Comparison of ENCODE assay signal across 10 cellular contexts in the genomic region with DNA sequence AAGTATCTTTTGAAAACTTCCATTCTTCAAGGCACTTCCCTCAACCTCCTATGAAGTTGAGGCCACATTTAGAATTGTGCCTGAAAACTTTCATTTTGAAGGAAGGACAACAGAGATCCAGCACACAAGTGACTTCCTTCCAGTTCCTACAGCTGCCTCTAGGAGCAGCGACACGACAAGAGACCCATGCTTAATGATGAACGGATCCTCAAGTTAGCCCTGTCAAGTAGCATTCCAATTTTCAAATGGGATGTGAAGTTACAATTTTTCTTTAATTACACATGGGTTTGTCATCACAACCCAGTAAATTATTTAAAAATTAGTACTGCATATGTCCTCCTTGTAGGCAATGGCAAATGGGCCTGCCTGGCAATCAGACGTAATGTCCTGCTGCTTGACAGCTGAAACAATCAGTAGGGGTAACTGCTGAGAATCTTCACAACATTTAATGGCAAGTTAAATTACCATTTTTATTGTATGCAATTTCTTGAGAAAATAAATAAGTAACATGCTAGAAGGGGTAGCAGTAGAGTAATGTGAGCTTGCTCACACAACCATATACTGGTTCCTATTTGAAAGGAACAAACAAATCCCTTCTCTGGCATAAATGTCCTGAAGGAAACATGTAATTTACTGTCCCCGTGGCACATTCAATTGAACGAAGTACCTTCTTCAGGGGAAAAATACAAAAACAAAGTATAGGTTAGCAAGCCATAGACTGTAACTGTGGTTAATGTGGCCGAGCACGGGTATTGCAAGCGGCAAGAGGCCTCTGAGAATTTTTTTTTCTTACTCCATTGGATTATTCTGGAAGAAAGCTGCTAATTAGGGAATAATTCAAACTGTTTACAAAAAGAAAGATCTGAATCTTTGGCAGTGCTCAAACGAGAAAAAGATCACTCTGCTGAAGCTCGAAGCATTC.
A peak's percentile ranks its signal among the peaks of the same experiment; 100 is the strongest.
DNase-seq lines count a peak whose midpoint lies in the region; ATAC-seq and TF ChIP-seq lines count a peak whose summit lies in the region.
"Had no signal": no experiment of that assay in that cellular context is flagged by ENCODE, and none has a peak within 500 bp of the region (broad histone marks: within the 10 kb centered on the region; RNA-seq: fewer than 3 reads in every experiment).

No MANE protein-coding gene starts in this region.

- no peaks in the 10 kb centered on the region for H3K36me3 Mint-ChIP-seq in activated T-helper 1 cell treated with anti-CD3 and anti-CD28 coated beads, Interleukin-12 subunit alpha, Interleukin-12 subunit beta, Interleukin-2, Interleukin-4 antibody, amounts not matched to agents 30 ng/mL and 10 ng/mL and 1 ng/mL, durations not matched to agents 14 hours and 24 hours and 36 hours (ENCODE audit: low read depth)

- H2AFZ ChIP-seq in DND-41 (ENCODE audit: low read depth, low read length), result no peak overlapping the region

- no peak overlapping the region for H3K4me3 Mint-ChIP-seq in activated T-helper 1 cell treated with anti-CD3 and anti-CD28 coated beads, Interleukin-12 subunit alpha, Interleukin-12 subunit beta, Interleukin-2, Interleukin-4 antibody, amounts not matched to agents 30 ng/mL and 10 ng/mL and 1 ng/mL, durations not matched to agents 14 hours and 24 hours and 36 hours
- H3K4me3 Mint-ChIP-seq: activated CD8-positive, alpha-beta memory T cell treated with anti-CD3 and anti-CD28 coated beads, Interleukin-2, amount 10 ng/mL, durations not matched to agents 7 days and 5 days had no signal

- H3K4me1 ChIP-seq in DND-41 (ENCODE audit: insufficient read depth, low read length), result no peaks in the 10 kb centered on the region

- H3K27ac Mint-ChIP-seq in activated T-helper 1 cell treated with anti-CD3 and anti-CD28 coated beads, Interleukin-12 subunit alpha, Interleukin-12 subunit beta, Interleukin-2, Interleukin-4 antibody, amounts not matched to agents 30 ng/mL and 10 ng/mL and 1 ng/mL, durations not matched to agents 14 hours and 24 hours and 36 hours, result peak overlapping the region; percentile 55
- H3K27ac Mint-ChIP-seq: activated CD8-positive, alpha-beta memory T cell treated with anti-CD3 and anti-CD28 coated beads, Interleukin-2, amount 10 ng/mL, durations not matched to agents 7 days and 5 days had no signal

- H3K27me3 Mint-ChIP-seq in activated T-helper 1 cell treated with anti-CD3 and anti-CD28 coated beads, Interleukin-12 subunit alpha, Interleukin-12 subunit beta, Interleukin-2, Interleukin-4 antibody, amounts not matched to agents 30 ng/mL and 10 ng/mL and 1 ng/mL, durations not matched to agents 14 hours and 24 hours and 36 hours (ENCODE audit: insufficient read depth), result peaks cover 7% of the 10 kb centered on the region

- H3K9me3 ChIP-seq in DND-41 (ENCODE audit: insufficient read depth, low read length, severe bottlenecking), result no peaks in the 10 kb centered on the region

- intact Hi-C loops in activated T-helper 1 cell treated with anti-CD3 and anti-CD28 coated beads, Interleukin-12 subunit alpha, Interleukin-12 subunit beta, Interleukin-2, Interleukin-4 antibody, amounts not matched to agents 30 ng/mL and 10 ng/mL and 1 ng/mL, durations not matched to agents 14 hours and 24 hours and 36 hours (cut with micrococcal nuclease), result no loop called here
- intact Hi-C loops in posterior cingulate gyrus (cut with DNase I), result no loop called here

- H3K27me3 ChIP-seq in DND-41 (ENCODE audit: insufficient read depth, low read length, poor library complexity), result peaks cover 5% of the 10 kb centered on the region

- H4K20me1 ChIP-seq in DND-41 (ENCODE audit: insufficient read depth, low read length), result no peaks in the 10 kb centered on the region

- 0 out of 3 replicates have a peak, but pooled peaks have one; percentile 48 for ATAC-seq in DND-41 (ENCODE audit: insufficient read depth, low read depth)
- ATAC-seq in GM18870 (IDR thresholded peaks at IDR 0.05; ENCODE audit: unreplicated experiment), result no peak
- no peak for ATAC-seq in GM18861 (IDR thresholded peaks at IDR 0.05; ENCODE audit: unreplicated experiment)
- ATAC-seq: activated CD8-positive, alpha-beta memory T cell treated with anti-CD3 and anti-CD28 coated beads, Interleukin-2, amount 10 ng/mL, durations not matched to agents 7 days and 5 days had no signal

- peaks cover 5% of the 10 kb centered on the region for H3K9me3 Mint-ChIP-seq in activated T-helper 1 cell treated with anti-CD3 and anti-CD28 coated beads, Interleukin-12 subunit alpha, Interleukin-12 subunit beta, Interleukin-2, Interleukin-4 antibody, amounts not matched to agents 30 ng/mL and 10 ng/mL and 1 ng/mL, durations not matched to agents 14 hours and 24 hours and 36 hours

- no peak overlapping the region for H3K4me3 ChIP-seq in DND-41 (ENCODE audit: low read depth in 1 of 2, low read length in 2 of 2)

- no peaks in the 10 kb centered on the region for H3K79me2 ChIP-seq in DND-41 (ENCODE audit: insufficient read depth, low read length)

- H3K27ac ChIP-seq in DND-41 (ENCODE audit: low read length), result no peak overlapping the region

- peak; percentile 53 for TF ChIP-seq CTCF in DND-41 (IDR thresholded peaks at IDR 0.05; ENCODE audit: borderline replicate concordance, extremely low read depth, low read length, poor library complexity, severe bottlenecking)

- no peak overlapping the region for H3K4me2 ChIP-seq in DND-41 (ENCODE audit: insufficient read depth, low read length)

- no peak overlapping the region for H3K9ac ChIP-seq in DND-41 (ENCODE audit: low read depth, low read length)

- no peaks in the 10 kb centered on the region for H3K36me3 ChIP-seq in DND-41 (ENCODE audit: insufficient read depth, low read length)

- DNase-seq in DND-41 (peak; percentile 5), HuH-7 (ENCODE audit: low spot score) (peak; percentile 19), medulla oblongata (ENCODE audit: extremely low spot score) (peak; percentile 19), posterior cingulate gyrus (no peak), NCI-H1930 (lab: John Stamatoyannopoulos, UW) (no peak)
- DNase-seq in activated T-helper 1 cell treated with anti-CD3 and anti-CD28 coated beads, Interleukin-12 subunit alpha, Interleukin-12 subunit beta, Interleukin-2, Interleukin-4 antibody, amounts not matched to agents 30 ng/mL and 10 ng/mL and 1 ng/mL, durations not matched to agents 14 hours and 24 hours and 36 hours (ENCODE audit: low spot score), result no peak
- DNase-seq: activated CD8-positive, alpha-beta memory T cell treated with anti-CD3 and anti-CD28 coated beads, Interleukin-2, amount 10 ng/mL, durations not matched to agents 7 days and 5 days; cortex of kidney had no signal

- H3K4me1 Mint-ChIP-seq in activated T-helper 1 cell treated with anti-CD3 and anti-CD28 coated beads, Interleukin-12 subunit alpha, Interleukin-12 subunit beta, Interleukin-2, Interleukin-4 antibody, amounts not matched to agents 30 ng/mL and 10 ng/mL and 1 ng/mL, durations not matched to agents 14 hours and 24 hours and 36 hours (ENCODE audit: low read depth), result peaks cover 26% of the 10 kb centered on the region

Comparison
In these comparisons a context has a peak if more than half of its experiments do, and no peak if none do; other contexts are left out.
1. DNase-seq: peak in DND-41 (single experiment), HuH-7 (single experiment) and medulla oblongata (single experiment); none in activated T-helper 1 cell treated with anti-CD3 and anti-CD28 coated beads, Interleukin-12 subunit alpha, Interleukin-12 subunit beta, Interleukin-2, Interleukin-4 antibody, amounts not matched to agents 30 ng/mL and 10 ng/mL and 1 ng/mL, durations not matched to agents 14 hours and 24 hours and 36 hours (single experiment), posterior cingulate gyrus (0 of 10) and NCI-H1930 (0 of 2).